In the genomic region with DNA sequence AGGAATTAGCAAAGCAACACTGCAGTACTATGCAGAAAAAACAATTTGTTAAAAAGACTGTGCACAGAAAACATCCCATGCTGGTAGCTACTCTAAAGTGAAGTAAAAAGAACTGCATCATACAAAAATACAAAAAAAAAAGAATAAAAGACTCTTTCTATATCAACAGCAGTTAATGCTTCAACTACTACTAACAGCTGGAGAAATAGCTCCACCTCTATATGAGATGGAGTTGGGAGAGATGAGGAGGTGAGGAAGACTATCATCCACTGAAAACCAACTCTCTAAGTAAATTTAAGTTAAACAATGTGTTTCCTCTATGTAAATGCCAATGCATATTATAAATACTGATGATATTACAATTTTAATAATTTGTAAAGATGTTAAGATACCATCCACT, we compare ENCODE assay signal across 14 cellular contexts. TPM values are rescaled to one million over a fixed set of nuclear protein-coding genes. Genes with fewer than 3 reads are reported as not detected.
DNase-seq lines count a peak whose midpoint lies in the region; ATAC-seq and TF ChIP-seq lines count a peak whose summit lies in the region.
"Had no signal": no experiment of that assay in that cellular context is flagged by ENCODE, and none has a peak within 500 bp of the region (broad histone marks: within the 10 kb centered on the region; RNA-seq: fewer than 3 reads in every experiment).

No MANE protein-coding gene starts in this region.

- ATAC-seq in activated CD8-positive, alpha-beta T cell treated with anti-CD3 and anti-CD28 coated beads, Interleukin-2, amount 10 ng/mL, durations not matched to agents 7 days and 5 days: no peak

- no peaks in the 10 kb centered on the region for H3K36me3 ChIP-seq in HAP-1 (replicated peaks)
- H3K36me3 ChIP-seq in iPS-20b (ENCODE audit: insufficient read depth, low read depth, low read length): no peaks in the 10 kb centered on the region
- H3K36me3 ChIP-seq: neutrophil had no signal

- H3K4me3 ChIP-seq in AG04449 (ENCODE audit: low read depth, low read length) (peak overlapping the region; percentile 19; the same call in 1 of the 2 replicates), HAP-1 (peak overlapping the region; percentile 92), iPS-20b (ENCODE audit: low read length) (peak overlapping the region; percentile 93)

- H3K27ac ChIP-seq in iPS-20b (ENCODE audit: low read length): no peak overlapping the region

- DNase-seq in AG04449 (ENCODE audit: low read depth, low spot score): no peak
- DNase-seq in HAP-1 (ENCODE audit: low spot score in 2 of 2): no peak
- DNase-seq in activated CD8-positive, alpha-beta T cell treated with anti-CD3 and anti-CD28 coated beads, Interleukin-2, amount 10 ng/mL, durations not matched to agents 7 days and 5 days: no peak
- DNase-seq in AG08395 (ENCODE audit: low spot score): no peak
- no peak for DNase-seq in NCI-H1694 treated with DMSO at 0.1 percent for 48 hours (lab: John Stamatoyannopoulos, UW)
- no peak for DNase-seq in NCI-H2029 (lab: John Stamatoyannopoulos, UW)
- DNase-seq in DMS 273 treated with DMSO at 0.1 percent for 48 hours (lab: John Stamatoyannopoulos, UW): no peak
- DNase-seq: COR-L47; cortex of kidney; NCI-H69; stimulated activated CD4-positive, alpha-beta T cell treated with anti-CD3 and anti-CD28 coated beads, Interleukin-4, amount 100 ng/mL, for 1 hour had no signal

- in situ Hi-C loops in HAP-1 (cut with MboI; ENCODE audit: low sequenced_read_pairs): no loop called here

- TF ChIP-seq CTCF in AG04449 (IDR thresholded peaks at IDR 0.05; ENCODE audit: insufficient read depth, low read length, missing control alignments): no peak

- no peaks in the 10 kb centered on the region for H3K27me3 Mint-ChIP-seq in activated CD8-positive, alpha-beta T cell treated with anti-CD3 and anti-CD28 coated beads, Interleukin-2, amount 10 ng/mL, durations not matched to agents 7 days and 5 days (ENCODE audit: low read depth)

- H3K9me3 Mint-ChIP-seq in activated CD8-positive, alpha-beta T cell treated with anti-CD3 and anti-CD28 coated beads, Interleukin-2, amount 10 ng/mL, durations not matched to agents 7 days and 5 days (ENCODE audit: insufficient read depth): no peaks in the 10 kb centered on the region

- H3K4me3 Mint-ChIP-seq in activated CD8-positive, alpha-beta T cell treated with anti-CD3 and anti-CD28 coated beads, Interleukin-2, amount 10 ng/mL, durations not matched to agents 7 days and 5 days: peak overlapping the region; percentile 42

- POLR2A ChIA-PET in AG04449 (lab: Yijun Ruan, JAX): interaction anchor here (0.7 kb wide), 1 partner anchor 9 kb away, joined by 3 read pairs; no protein-coding TSS in a partner anchor
- POLR2A ChIA-PET in activated CD8-positive, alpha-beta T cell treated with anti-CD3 and anti-CD28 coated beads, Interleukin-2, amount 10 ng/mL, durations not matched to agents 7 days and 5 days (lab: Charles Lee): interaction anchor here (1.2 kb wide), 1 partner anchor 131 kb away, joined by 3 read pairs; the partner anchor contains the start of gene LCP1

- no peak overlapping the region for H3K9ac ChIP-seq in iPS-20b (ENCODE audit: low read depth, low read length)

- H3K27ac Mint-ChIP-seq in activated CD8-positive, alpha-beta T cell treated with anti-CD3 and anti-CD28 coated beads, Interleukin-2, amount 10 ng/mL, durations not matched to agents 7 days and 5 days: no peak overlapping the region

- H3K27me3 ChIP-seq in HAP-1 (ENCODE audit: low read depth): peaks cover 8% of the 10 kb centered on the region
- no peaks in the 10 kb centered on the region for H3K27me3 ChIP-seq in iPS-20b (ENCODE audit: insufficient read depth, low read length)

- peaks cover 38% of the 10 kb centered on the region for H3K4me1 Mint-ChIP-seq in activated CD8-positive, alpha-beta T cell treated with anti-CD3 and anti-CD28 coated beads, Interleukin-2, amount 10 ng/mL, durations not matched to agents 7 days and 5 days (ENCODE audit: low read depth)

- H3K4me1 ChIP-seq in HAP-1: peaks cover 14% of the 10 kb centered on the region
- H3K4me1 ChIP-seq in iPS-20b (ENCODE audit: insufficient read depth, low read length): peaks cover 8% of the 10 kb centered on the region

- H3K9me3 ChIP-seq in HAP-1 (no peaks in the 10 kb centered on the region), iPS-20b (ENCODE audit: insufficient read depth, low read depth, low read length) (no peaks in the 10 kb centered on the region)
- H3K9me3 ChIP-seq: neutrophil had no signal

- CTCF ChIA-PET in AG04449 (lab: Yijun Ruan, JAX): interaction anchor here (0.7 to 1.2 kb wide), 3 partner anchors 9 to 75 kb away, joined by 3 to 4 read pairs (median 3); no protein-coding TSS in a partner anchor
- CTCF ChIA-PET in activated CD8-positive, alpha-beta T cell treated with anti-CD3 and anti-CD28 coated beads, Interleukin-2, amount 10 ng/mL, durations not matched to agents 7 days and 5 days (lab: Charles Lee): no interaction called here

- H3K36me3 Mint-ChIP-seq in activated CD8-positive, alpha-beta T cell treated with anti-CD3 and anti-CD28 coated beads, Interleukin-2, amount 10 ng/mL, durations not matched to agents 7 days and 5 days (ENCODE audit: low read depth): peaks cover 7% of the 10 kb centered on the region

RNA-seq across cellular contexts. Expression of gene ZC3H13, which starts 1.8 kb away (rescaled TPM):
- 10 to 100 TPM; 38.9 to 42.0 TPM for total RNA-seq in activated CD8-positive, alpha-beta T cell treated with anti-CD3 and anti-CD28 coated beads, Interleukin-2, amount 10 ng/mL, durations not matched to agents 7 days and 5 days

RNA-seq across cellular contexts. Expression of gene CPB2, which starts 54.1 kb away (rescaled TPM):
- not detected for total RNA-seq in activated CD8-positive, alpha-beta T cell treated with anti-CD3 and anti-CD28 coated beads, Interleukin-2, amount 10 ng/mL, durations not matched to agents 7 days and 5 days
- total RNA-seq: T-helper 1 cell treated with Interleukin-12 subunit alpha and Interleukin-12 subunit beta and Interleukin-4 antibody, amounts not matched to agents 30 ng/mL and 1 ng/mL, for 36 hours had no signal

Comparison
In these comparisons a context has a peak if more than half of its experiments do, and no peak if none do; other contexts are left out.
1. H3K4me3 ChIP-seq: peak in every context shown above with its lines; median percentile 93 in iPS-20b; 92 in HAP-1; 19 in AG04449.